ENCODE assay signal across 15 cellular contexts in genomic region chr4:139281212-139281611, GRCh38. TPM values are rescaled to one million over a fixed set of nuclear protein-coding genes. Genes with fewer than 3 reads are reported as not detected.
DNase-seq lines count a peak whose midpoint lies in the region; ATAC-seq, FAIRE-seq and TF ChIP-seq lines count a peak whose summit lies in the region.
"Had no signal": no experiment of that assay in that cellular context is flagged by ENCODE, and none has a peak within 500 bp of the region (broad histone marks: within the 10 kb centered on the region; RNA-seq: fewer than 3 reads in every experiment).

No MANE protein-coding gene starts in this region.

- POLR2A ChIA-PET in K562 (lab: Yijun Ruan, JAX) = interaction anchor here (0.6 to 1.9 kb wide), 2 partner anchors 14 to 20 kb away, joined by 5 to 7 read pairs; partner anchors contain the start of gene NAA15
- POLR2A ChIA-PET in naive thymus-derived CD8-positive, alpha-beta T cell (lab: Charles Lee) = interaction anchor here (0.9 kb wide), 1 partner anchor 15 kb away, joined by 4 read pairs; no protein-coding TSS in a partner anchor
- POLR2A ChIA-PET in naive thymus-derived CD4-positive, alpha-beta T cell (lab: Charles Lee) = interaction anchor here (1.1 kb wide), 1 partner anchor 15 kb away, joined by 3 read pairs; no protein-coding TSS in a partner anchor

- H3K9ac ChIP-seq in K562 (ENCODE audit: insufficient read depth in 1 of 2, low read depth in 2 of 2, low read length in 2 of 2) = no peak overlapping the region

- H4K20me1 ChIP-seq in K562 (replicated peaks; ENCODE audit: control insufficient read depth, insufficient read depth, low read length) = no peaks in the 10 kb centered on the region

- WGBS in K562 (ENCODE audit: insufficient coverage, low coverage, missing lambda C conversion rate) = 22% methylated on average over 2 of the region's 2 CpGs

- FAIRE-seq in K562 (lab: Jason Lieb, UNC) = no peak

- ATAC-seq in K562 (no peak), HG03432 (IDR thresholded peaks at IDR 0.05; ENCODE audit: unreplicated experiment) (no peak)
- no peak for ATAC-seq in naive thymus-derived CD8-positive, alpha-beta T cell
- ATAC-seq in naive thymus-derived CD4-positive, alpha-beta T cell = no peak
- no peak for ATAC-seq in stimulated activated naive CD8-positive, alpha-beta T cell treated with anti-CD3 and anti-CD28 coated beads, Interleukin-15, amount 100 ng/mL, for 72 hours

- no peak overlapping the region for H3K4me3 ChIP-seq in K562
- no peak overlapping the region for H3K4me3 ChIP-seq in naive thymus-derived CD4-positive, alpha-beta T cell (ENCODE audit: low read length)
- H3K4me3 ChIP-seq: right lobe of liver had no signal

- TF ChIP-seq CTCF in Calu3 (IDR thresholded peaks at IDR 0.05; ENCODE audit: unreplicated experiment) (no peak), LNCAP (IDR thresholded peaks at IDR 0.05) (peak; percentile 19; the same call in 1 of the 2 replicates), K562 (IDR thresholded peaks at IDR 0.05 in 2 of 3, conservative IDR thresholded peaks at IDR 0.05 in 1 of 3; ENCODE audit: insufficient read depth in 2 of 3, low read depth in 1 of 3, low read length in 3 of 3) (peak; percentile 16 to 33 (median 26); a peak in 2 of 6 replicates)

- H3K27ac ChIP-seq in K562 (ENCODE audit: extremely low read depth, low read depth, low read length) = no peak overlapping the region
- no peak overlapping the region for H3K27ac ChIP-seq in naive thymus-derived CD4-positive, alpha-beta T cell (ENCODE audit: low read depth, low read length)
- H3K27ac ChIP-seq: right lobe of liver had no signal

- no peak for TF ChIP-seq POLR2A in K562 (conservative IDR thresholded peaks at IDR 0.05)

- peak; percentile 3 for DNase-seq in Calu3
- DNase-seq in K562 (ENCODE audit: extremely low read depth in 1 of 4, low spot score in 3 of 4) = no peak
- no peak for DNase-seq in naive thymus-derived CD8-positive, alpha-beta T cell
- no peak for DNase-seq in naive thymus-derived CD4-positive, alpha-beta T cell
- no peak for DNase-seq in HPDE6-E6E7 (ENCODE audit: extremely low spot score)
- DNase-seq in stimulated activated naive CD8-positive, alpha-beta T cell treated with anti-CD3 and anti-CD28 coated beads, Interleukin-15, amount 100 ng/mL, for 72 hours = no peak
- DNase-seq: activated CD4-positive, alpha-beta T cell treated with anti-CD3 and anti-CD28 coated beads, Interleukin-2, amount 10 ng/mL, durations not matched to agents 7 days and 5 days; activated effector memory CD4-positive, alpha-beta T cell treated with anti-CD3 and anti-CD28 coated beads, Interleukin-2, amount 50 U/mL, for 16 hours; NCI-H187; right lobe of liver; T-helper 1 cell had no signal

- BruUV-seq in Calu3 (replicated peaks; lab: Mats Ljungman, UMichigan) (no TSS peak), K562 (replicated peaks; lab: Mats Ljungman, UMichigan) (no TSS peak)

- H3K9me3 ChIP-seq in K562 (replicated peaks; ENCODE audit: control insufficient read depth, insufficient read depth, low read depth, low read length) = no peaks in the 10 kb centered on the region
- H3K9me3 ChIP-seq in naive thymus-derived CD4-positive, alpha-beta T cell (ENCODE audit: control insufficient read depth in 2 of 3, low read length in 3 of 3) = no peaks in the 10 kb centered on the region
- H3K9me3 ChIP-seq: right lobe of liver had no signal

- peaks cover 7% of the 10 kb centered on the region for H3K36me3 Mint-ChIP-seq in Calu3 (ENCODE audit: insufficient read depth, unreplicated experiment)
- peaks cover 4 to 9% (median 5%) of the 10 kb centered on the region in 3 donors for H3K36me3 Mint-ChIP-seq in naive thymus-derived CD8-positive, alpha-beta T cell
- H3K36me3 Mint-ChIP-seq in naive thymus-derived CD4-positive, alpha-beta T cell = peaks cover 5 to 17% (median 11%) of the 10 kb centered on the region in 5 donors

- no peak overlapping the region for H3K4me2 ChIP-seq in K562 (ENCODE audit: insufficient read depth, low read length)

- H3K4me1 ChIP-seq in K562 (replicated peaks in 1 of 2; ENCODE audit: control insufficient read depth in 2 of 2, insufficient read depth in 2 of 2, low read length in 2 of 2) = no peaks in the 10 kb centered on the region; a peak in 1 of 5 replicates
- peaks cover 0 to 14% of the 10 kb centered on the region in 2 donors for H3K4me1 ChIP-seq in naive thymus-derived CD4-positive, alpha-beta T cell (ENCODE audit: control insufficient read depth in 2 of 2, insufficient read depth in 2 of 2, low read length in 2 of 2)

- no peak for TF ChIP-seq RAD21 in K562 (CRISPR knock-in tag; conservative IDR thresholded peaks at IDR 0.05 in 1 of 2, IDR thresholded peaks at IDR 0.05 in 1 of 2)

- no peak for TF ChIP-seq EP300 in K562 (IDR thresholded peaks at IDR 0.05; ENCODE audit: low read length)

- H3K9me1 ChIP-seq in K562 (ENCODE audit: control insufficient read depth, insufficient read depth, low read length) = no peaks in the 10 kb centered on the region

- in situ Hi-C loops in K562 (cut with MboI) = no loop called here

- H3K4me1 Mint-ChIP-seq in Calu3 (ENCODE audit: low read depth, unreplicated experiment) = no peaks in the 10 kb centered on the region
- H3K4me1 Mint-ChIP-seq in naive thymus-derived CD8-positive, alpha-beta T cell = peaks cover 10 to 19% (median 19%) of the 10 kb centered on the region in 4 donors
- H3K4me1 Mint-ChIP-seq in naive thymus-derived CD4-positive, alpha-beta T cell = peaks cover 15 to 22% (median 19%) of the 10 kb centered on the region in 7 donors
- peaks cover 19% of the 10 kb centered on the region for H3K4me1 Mint-ChIP-seq in stimulated activated naive CD8-positive, alpha-beta T cell treated with anti-CD3 and anti-CD28 coated beads, Interleukin-15, amount 100 ng/mL, for 72 hours

- H3K79me2 ChIP-seq in K562 (ENCODE audit: control insufficient read depth, insufficient read depth, low read length) = no peaks in the 10 kb centered on the region

- H2AFZ ChIP-seq in K562 (ENCODE audit: low read depth, low read length) = no peak overlapping the region

- no peak overlapping the region for H3K27ac Mint-ChIP-seq in Calu3 (ENCODE audit: unreplicated experiment)
- no peak overlapping the region for H3K27ac Mint-ChIP-seq in naive thymus-derived CD8-positive, alpha-beta T cell
- H3K27ac Mint-ChIP-seq in naive thymus-derived CD4-positive, alpha-beta T cell = no peak overlapping the region
- H3K27ac Mint-ChIP-seq in stimulated activated naive CD8-positive, alpha-beta T cell treated with anti-CD3 and anti-CD28 coated beads, Interleukin-15, amount 100 ng/mL, for 72 hours = no peak overlapping the region
- H3K27ac Mint-ChIP-seq: activated CD4-positive, alpha-beta T cell treated with anti-CD3 and anti-CD28 coated beads, Interleukin-2, amount 10 ng/mL, durations not matched to agents 7 days and 5 days had no signal

- H3K9me3 Mint-ChIP-seq in Calu3 (ENCODE audit: low read depth, unreplicated experiment) = no peaks in the 10 kb centered on the region
- H3K9me3 Mint-ChIP-seq in naive thymus-derived CD8-positive, alpha-beta T cell = peaks cover 0 to 12% (median 2%) of the 10 kb centered on the region in 9 donors
- H3K9me3 Mint-ChIP-seq in naive thymus-derived CD4-positive, alpha-beta T cell = peaks cover 0 to 16% (median 5%) of the 10 kb centered on the region in 11 donors
- H3K9me3 Mint-ChIP-seq in stimulated activated naive CD8-positive, alpha-beta T cell treated with anti-CD3 and anti-CD28 coated beads, Interleukin-15, amount 100 ng/mL, for 72 hours = peaks cover 9 to 13% of the 10 kb centered on the region in 2 donors
- H3K9me3 Mint-ChIP-seq: central memory CD8-positive, alpha-beta T cell had no signal

- CTCF ChIA-PET in Calu3 (lab: Charles Lee) (interaction anchor here (3.3 kb wide), 1 partner anchor 15 kb away, joined by 13 read pairs; no protein-coding TSS in a partner anchor), K562 (lab: Yijun Ruan, JAX; ENCODE audit: low intra/inter-chr PET ratio) (no interaction called here)
- CTCF ChIA-PET in naive thymus-derived CD4-positive, alpha-beta T cell (lab: Charles Lee) = no interaction called here

- intact Hi-C loops in Calu3 (cut with micrococcal nuclease; ENCODE audit: unreplicated experiment) = no loop called here
- intact Hi-C loops in K562 (cut with micrococcal nuclease) = loop anchor here (1.0 kb wide), 1 partner anchor 52 kb away; no protein-coding TSS in a partner anchor
- intact Hi-C loops in naive thymus-derived CD4-positive, alpha-beta T cell (cut with micrococcal nuclease) = no loop called here

- no peaks in the 10 kb centered on the region for H3K36me3 ChIP-seq in K562 (ENCODE audit: control insufficient read depth, insufficient read depth, low read length)
- H3K36me3 ChIP-seq in naive thymus-derived CD4-positive, alpha-beta T cell (ENCODE audit: control insufficient read depth in 2 of 3, insufficient read depth in 3 of 3, low read length in 3 of 3) = no peaks in the 10 kb centered on the region
- H3K36me3 ChIP-seq: right lobe of liver had no signal

- no peaks in the 10 kb centered on the region for H3K27me3 ChIP-seq in K562 (ENCODE audit: control insufficient read depth in 2 of 2, insufficient read depth in 2 of 2, low read length in 2 of 2)
- H3K27me3 ChIP-seq in naive thymus-derived CD4-positive, alpha-beta T cell (ENCODE audit: control insufficient read depth in 2 of 2, insufficient read depth in 2 of 2, low read length in 2 of 2) = peaks cover 3 to 22% of the 10 kb centered on the region in 2 donors

- H3K4me3 Mint-ChIP-seq in Calu3 (ENCODE audit: low read depth, unreplicated experiment) = no peak overlapping the region
- H3K4me3 Mint-ChIP-seq in naive thymus-derived CD8-positive, alpha-beta T cell = peak overlapping the region in 6 of 10 donors; percentile 5 to 50 (median 24)
- H3K4me3 Mint-ChIP-seq in naive thymus-derived CD4-positive, alpha-beta T cell = peak overlapping the region in 3 of 10 donors; percentile 9 to 44 (median 12)
- peak overlapping the region in 1 of 2 donors; percentile 7 for H3K4me3 Mint-ChIP-seq in stimulated activated naive CD8-positive, alpha-beta T cell treated with anti-CD3 and anti-CD28 coated beads, Interleukin-15, amount 100 ng/mL, for 72 hours
- H3K4me3 Mint-ChIP-seq: activated CD4-positive, alpha-beta T cell treated with anti-CD3 and anti-CD28 coated beads, Interleukin-2, amount 10 ng/mL, durations not matched to agents 7 days and 5 days had no signal

- peaks cover 12% of the 10 kb centered on the region for H3K27me3 Mint-ChIP-seq in Calu3 (ENCODE audit: unreplicated experiment)
- peaks cover 10 to 38% (median 22%) of the 10 kb centered on the region in 5 donors for H3K27me3 Mint-ChIP-seq in naive thymus-derived CD8-positive, alpha-beta T cell
- H3K27me3 Mint-ChIP-seq in naive thymus-derived CD4-positive, alpha-beta T cell = peaks cover 33 to 70% (median 44%) of the 10 kb centered on the region in 5 donors
- peaks cover 51% of the 10 kb centered on the region for H3K27me3 Mint-ChIP-seq in stimulated activated naive CD8-positive, alpha-beta T cell treated with anti-CD3 and anti-CD28 coated beads, Interleukin-15, amount 100 ng/mL, for 72 hours

RNA-seq across cellular contexts. Expression of gene MGARP, which starts 1.2 kb away (rescaled TPM):
- total RNA-seq in Calu3 (2022) (not detected in 2 replicates), K562 (2014; rRNA removed) (not detected in 2 replicates), K562 (2014; rRNA removed; fragmentation: Illumina TruSeq; extraction: Trizol) (0.11 and 0.16 TPM in 2 replicates), K562 (2015; rRNA removed; fragmentation: Illumina TruSeq; extraction: Trizol) (0.15 TPM in 1 of 2 replicates, not detected in the other), K562 (2021) (0.31 and 0.35 TPM in 2 replicates)
- total RNA-seq in K562 (2011; cell fraction: chromatin; rRNA removed; ENCODE audit: low replicate concordance) = not detected in 2 replicates
- not detected in 2 replicates for total RNA-seq in K562 (2011; cell fraction: nucleolus; rRNA removed)
- not detected in 2 replicates for total RNA-seq in K562 (2011; cell fraction: nucleoplasm; rRNA removed)
- polyA plus RNA-seq in K562 (2011; rRNA removed) (0.11 and 0.14 TPM in 2 replicates), K562 (2014; fragmentation: Illumina TruSeq; extraction: Trizol) (0.11 TPM in 1 of 2 replicates, not detected in the other), K562 (2014; fragmentation: Nextera tagmentation; extraction: Ambion mirVana) (under 1 TPM; 0.23 to 0.45 TPM), K562 (2014; rRNA removed) (not detected in 2 replicates)
- 0.07 and 0.12 TPM in 2 replicates for polyA plus RNA-seq in K562 (2011; cell fraction: cytosol; rRNA removed)
- not detected in 2 replicates for polyA plus RNA-seq in K562 (2011; cell fraction: nucleus; rRNA removed)
- 0.07 and 0.17 TPM in 2 replicates for polyA plus RNA-seq in K562 (2012)
- 0.30 TPM in 1 of 2 replicates, not detected in the other for polyA minus RNA-seq in K562 (2011; rRNA and poly(A)+ RNA removed)
- not detected in 2 replicates for polyA minus RNA-seq in K562 (2011; cell fraction: cytosol; rRNA and poly(A)+ RNA removed)
- not detected in 2 replicates for polyA minus RNA-seq in K562 (2011; cell fraction: nucleus; rRNA and poly(A)+ RNA removed)
- under 1 TPM in 1 of 2 experiments, not detected in 1; 0.27 TPM for total RNA-seq in naive thymus-derived CD8-positive, alpha-beta T cell
- under 1 TPM in 2 of 3 donors, not detected in 1; 0.12 to 0.18 TPM for polyA plus RNA-seq in naive thymus-derived CD8-positive, alpha-beta T cell
- total RNA-seq in naive thymus-derived CD4-positive, alpha-beta T cell = under 1 TPM in 3 of 5 experiments, not detected in 2; 0.29 to 0.70 (median 0.30) TPM
- polyA plus RNA-seq in naive thymus-derived CD4-positive, alpha-beta T cell = under 1 TPM in 1 of 2 donors, not detected in 1; 0.32 TPM
- total RNA-seq: mononuclear cell had no signal

RNA-seq across cellular contexts. Expression of gene NAA15, which starts 20.1 kb away (rescaled TPM):
- total RNA-seq in Calu3 (2022) (45.2 and 46.2 TPM in 2 replicates), K562 (2014; rRNA removed) (63.2 and 67.6 TPM in 2 replicates), K562 (2014; rRNA removed; fragmentation: Illumina TruSeq; extraction: Trizol) (114 and 126 TPM in 2 replicates), K562 (2015; rRNA removed; fragmentation: Illumina TruSeq; extraction: Trizol) (87.5 and 96.4 TPM in 2 replicates), K562 (2021) (117 TPM in 2 replicates)
- total RNA-seq in K562 (2011; cell fraction: chromatin; rRNA removed; ENCODE audit: low replicate concordance) = 31.5 and 142 TPM in 2 replicates
- total RNA-seq in K562 (2011; cell fraction: nucleolus; rRNA removed) = 14.3 and 21.7 TPM in 2 replicates
- 41.9 and 67.9 TPM in 2 replicates for total RNA-seq in K562 (2011; cell fraction: nucleoplasm; rRNA removed)
- polyA plus RNA-seq in K562 (2011; rRNA removed) (39.8 and 61.9 TPM in 2 replicates), K562 (2014; fragmentation: Illumina TruSeq; extraction: Trizol) (60.4 and 76.4 TPM in 2 replicates), K562 (2014; fragmentation: Nextera tagmentation; extraction: Ambion mirVana) (10 to 100 TPM; 37.8 to 41.3 TPM), K562 (2014; rRNA removed) (45.9 and 48.9 TPM in 2 replicates)
- polyA plus RNA-seq in K562 (2011; cell fraction: cytosol; rRNA removed) = 5.5 and 10.9 TPM in 2 replicates
- polyA plus RNA-seq in K562 (2011; cell fraction: nucleus; rRNA removed) = 10.4 and 12.4 TPM in 2 replicates
- polyA plus RNA-seq in K562 (2012) = 29.9 and 48.2 TPM in 2 replicates
- 148 and 165 TPM in 2 replicates for polyA minus RNA-seq in K562 (2011; rRNA and poly(A)+ RNA removed)
- polyA minus RNA-seq in K562 (2011; cell fraction: cytosol; rRNA and poly(A)+ RNA removed) = 44.9 and 54.8 TPM in 2 replicates
- polyA minus RNA-seq in K562 (2011; cell fraction: nucleus; rRNA and poly(A)+ RNA removed) = 25.8 and 45.7 TPM in 2 replicates
- total RNA-seq in naive thymus-derived CD8-positive, alpha-beta T cell = 10 to 100 TPM; 54.1 to 60.8 TPM
- polyA plus RNA-seq in naive thymus-derived CD8-positive, alpha-beta T cell = 10 to 100 TPM; 32.1 to 41.8 (median 36.1) TPM
- total RNA-seq in naive thymus-derived CD4-positive, alpha-beta T cell = 10 to 100 TPM; 41.2 to 67.4 (median 49.0) TPM
- 10 to 100 TPM; 35.7 to 40.5 TPM for polyA plus RNA-seq in naive thymus-derived CD4-positive, alpha-beta T cell

RNA-seq across cellular contexts. Expression of gene NDUFC1, which starts 21.1 kb away (rescaled TPM):
- total RNA-seq in Calu3 (2022) (31.8 and 38.6 TPM in 2 replicates), K562 (2014; rRNA removed) (82.2 and 120 TPM in 2 replicates), K562 (2014; rRNA removed; fragmentation: Illumina TruSeq; extraction: Trizol) (89.2 and 89.5 TPM in 2 replicates), K562 (2015; rRNA removed; fragmentation: Illumina TruSeq; extraction: Trizol) (141 and 142 TPM in 2 replicates), K562 (2021) (88.8 and 95.4 TPM in 2 replicates)
- total RNA-seq in K562 (2011; cell fraction: chromatin; rRNA removed; ENCODE audit: low replicate concordance) = 12.2 and 17.5 TPM in 2 replicates
- 10.5 and 16.2 TPM in 2 replicates for total RNA-seq in K562 (2011; cell fraction: nucleolus; rRNA removed)
- 17.0 and 26.2 TPM in 2 replicates for total RNA-seq in K562 (2011; cell fraction: nucleoplasm; rRNA removed)
- polyA plus RNA-seq in K562 (2011; rRNA removed) (55.8 and 58.9 TPM in 2 replicates), K562 (2014; fragmentation: Illumina TruSeq; extraction: Trizol) (62.2 and 119 TPM in 2 replicates), K562 (2014; fragmentation: Nextera tagmentation; extraction: Ambion mirVana) (100 to 1,000 TPM; 350 to 378 TPM), K562 (2014; rRNA removed) (170 and 180 TPM in 2 replicates)
- polyA plus RNA-seq in K562 (2011; cell fraction: cytosol; rRNA removed) = 49.9 and 58.8 TPM in 2 replicates
- 32.8 and 33.1 TPM in 2 replicates for polyA plus RNA-seq in K562 (2011; cell fraction: nucleus; rRNA removed)
- polyA plus RNA-seq in K562 (2012) = 84.9 and 145 TPM in 2 replicates
- polyA minus RNA-seq in K562 (2011; rRNA and poly(A)+ RNA removed) = 19.1 and 19.5 TPM in 2 replicates
- polyA minus RNA-seq in K562 (2011; cell fraction: cytosol; rRNA and poly(A)+ RNA removed) = 28.2 and 36.0 TPM in 2 replicates
- 8.8 and 18.8 TPM in 2 replicates for polyA minus RNA-seq in K562 (2011; cell fraction: nucleus; rRNA and poly(A)+ RNA removed)
- 10 to 100 TPM; 28.1 to 29.0 TPM for total RNA-seq in naive thymus-derived CD8-positive, alpha-beta T cell
- polyA plus RNA-seq in naive thymus-derived CD8-positive, alpha-beta T cell = 100 to 1,000 TPM; 137 to 163 (median 140) TPM
- total RNA-seq in naive thymus-derived CD4-positive, alpha-beta T cell = 10 to 100 TPM; 19.4 to 41.6 (median 26.9) TPM
- polyA plus RNA-seq in naive thymus-derived CD4-positive, alpha-beta T cell = 100 to 1,000 TPM; 105 to 193 TPM
